Comparison of ENCODE assay signal across 10 cellular contexts in genomic region chr1:43360616-43361015, GRCh38. TPM values are rescaled to one million over a fixed set of nuclear protein-coding genes. Genes with fewer than 3 reads are reported as not detected.
A peak's percentile ranks its signal among the peaks of the same experiment; 100 is the strongest.
DNase-seq lines count a peak whose midpoint lies in the region; ATAC-seq, FAIRE-seq and TF ChIP-seq lines count a peak whose summit lies in the region.
"Had no signal": no experiment of that assay in that cellular context is flagged by ENCODE, and none has a peak within 500 bp of the region (broad histone marks: within the 10 kb centered on the region; RNA-seq: fewer than 3 reads in every experiment).

No MANE protein-coding gene starts in this region.

- H3K27me3 ChIP-seq in Loucy (ENCODE audit: insufficient read depth, low read length, poor library complexity, severe bottlenecking) (no peaks in the 10 kb centered on the region), K562 (ENCODE audit: control insufficient read depth in 2 of 2, insufficient read depth in 2 of 2, low read length in 2 of 2) (no peaks in the 10 kb centered on the region), neuron (ENCODE audit: insufficient read depth, low read length) (no peaks in the 10 kb centered on the region)

- peak overlapping the region; percentile 33; the same call in 2 of the 3 replicates for H3K27ac ChIP-seq in K562 (ENCODE audit: extremely low read depth, low read depth, low read length)

- peaks cover 23% of the 10 kb centered on the region for H4K20me1 ChIP-seq in Loucy (ENCODE audit: insufficient read depth, low read length, poor library complexity, severe bottlenecking)
- peaks cover 7% of the 10 kb centered on the region; the same call in 1 of the 2 replicates for H4K20me1 ChIP-seq in K562 (replicated peaks; ENCODE audit: control insufficient read depth, insufficient read depth, low read length)

- H3K9me3 ChIP-seq in Loucy (ENCODE audit: insufficient read depth, low read depth, low read length) (no peaks in the 10 kb centered on the region), K562 (replicated peaks; ENCODE audit: control insufficient read depth, insufficient read depth, low read depth, low read length) (no peaks in the 10 kb centered on the region), neuron (ENCODE audit: low read length) (no peaks in the 10 kb centered on the region)

- H3K9ac ChIP-seq in Loucy (ENCODE audit: low read depth, low read length, poor library complexity, severe bottlenecking) (peak overlapping the region; percentile 94), K562 (ENCODE audit: insufficient read depth in 1 of 2, low read depth in 2 of 2, low read length in 2 of 2) (peak overlapping the region; percentile 93 to 99)

- peak; percentile 48 for FAIRE-seq in K562 (lab: Jason Lieb, UNC)
- FAIRE-seq: colon had no signal

- H3F3A ChIP-seq in Loucy (ENCODE audit: low read depth), result peaks cover 3% of the 10 kb centered on the region; the same call in 1 of the 2 replicates

- no TSS peak for BruUV-seq in K562 (replicated peaks; lab: Mats Ljungman, UMichigan)

- no peak for TF ChIP-seq RAD21 in K562 (CRISPR knock-in tag; conservative IDR thresholded peaks at IDR 0.05 in 1 of 2, IDR thresholded peaks at IDR 0.05 in 1 of 2)

- H3K79me2 ChIP-seq in Loucy (ENCODE audit: insufficient read depth, low read length) (peaks cover 47% of the 10 kb centered on the region), K562 (ENCODE audit: control insufficient read depth, insufficient read depth, low read length) (peaks cover 38% of the 10 kb centered on the region)

- in situ Hi-C loops in K562 (cut with MboI), result no loop called here

- peaks cover 47% of the 10 kb centered on the region for H3K36me3 ChIP-seq in Loucy (ENCODE audit: insufficient read depth, low read length)
- peaks cover 63% of the 10 kb centered on the region for H3K36me3 ChIP-seq in K562 (ENCODE audit: control insufficient read depth, insufficient read depth, low read length)
- H3K36me3 ChIP-seq in neuron (ENCODE audit: insufficient read depth, low read length), result peaks cover 51% of the 10 kb centered on the region

- H3K4me2 ChIP-seq in Loucy (ENCODE audit: low read depth, low read length, poor library complexity, severe bottlenecking) (peak overlapping the region; percentile 91), K562 (ENCODE audit: insufficient read depth, low read length) (peak overlapping the region; percentile 95)

- TF ChIP-seq EP300 in K562 (IDR thresholded peaks at IDR 0.05; ENCODE audit: low read length), result no peak

- DNase-seq in GM12864 (ENCODE audit: low read depth) (no peak), K562 (ENCODE audit: extremely low read depth in 1 of 4, low spot score in 3 of 4) (peak in 1 of 4 experiments; percentile 51), ecto neural progenitor cell (ENCODE audit: low spot score) (no peak), AG08395 (ENCODE audit: low spot score) (no peak)
- DNase-seq: NCI-H1436, RPMI8226 had no signal

- H2AFZ ChIP-seq in Loucy (ENCODE audit: low read length) (no peak overlapping the region), K562 (ENCODE audit: low read depth, low read length) (no peak overlapping the region), neuron (ENCODE audit: low read depth, low read length) (no peak overlapping the region)

- POLR2A ChIA-PET in K562 (lab: Yijun Ruan, JAX), result interaction anchor here (0.6 to 2.9 kb wide), 6 partner anchors 8 to 672 kb away, joined by 3 to 17 read pairs (median 4); partner anchors contain the start of genes ELOVL1 and MED8

- ATAC-seq in K562 (no peak), GM19455 (IDR thresholded peaks at IDR 0.05; ENCODE audit: unreplicated experiment) (no peak)

- TF ChIP-seq CTCF in GM12864 (IDR thresholded peaks at IDR 0.05; ENCODE audit: low read depth, low read length, missing control alignments), result no peak
- TF ChIP-seq CTCF in Loucy (conservative IDR thresholded peaks at IDR 0.05; ENCODE audit: low read length), result no peak
- no peak for TF ChIP-seq CTCF in K562 (IDR thresholded peaks at IDR 0.05 in 2 of 3, conservative IDR thresholded peaks at IDR 0.05 in 1 of 3; ENCODE audit: insufficient read depth in 2 of 3, low read depth in 1 of 3, low read length in 3 of 3)

- no peak for TF ChIP-seq POLR2A in K562 (conservative IDR thresholded peaks at IDR 0.05)

- H3K9me2 ChIP-seq in Loucy (replicated peaks; ENCODE audit: low read depth, low read length), result no peaks in the 10 kb centered on the region

- CTCF ChIA-PET in K562 (lab: Yijun Ruan, JAX; ENCODE audit: low intra/inter-chr PET ratio), result no interaction called here

- intact Hi-C loops in K562 (cut with micrococcal nuclease), result no loop called here

- 30% methylated on average over 4 of the region's 4 CpGs for WGBS in K562 (ENCODE audit: insufficient coverage, low coverage, missing lambda C conversion rate)

- H3K4me3 ChIP-seq in GM12864 (ENCODE audit: low read depth, low read length), result peak overlapping the region; percentile 88
- peak overlapping the region; percentile 95 for H3K4me3 ChIP-seq in Loucy (ENCODE audit: low read length, poor library complexity, severe bottlenecking)
- H3K4me3 ChIP-seq in K562, result peak overlapping the region; percentile 83
- peak overlapping the region; percentile 93 for H3K4me3 ChIP-seq in neuron (ENCODE audit: low read length)

- peaks cover 15% of the 10 kb centered on the region for H3K9me1 ChIP-seq in K562 (ENCODE audit: control insufficient read depth, insufficient read depth, low read length)

- H3K4me1 ChIP-seq in Loucy (ENCODE audit: insufficient read depth, low read length, poor library complexity, severe bottlenecking), result peaks cover 31% of the 10 kb centered on the region
- H3K4me1 ChIP-seq in K562 (replicated peaks in 1 of 2; ENCODE audit: control insufficient read depth in 2 of 2, insufficient read depth in 2 of 2, low read length in 2 of 2), result peaks cover 28 to 39% of the 10 kb centered on the region in 2 experiments
- H3K4me1 ChIP-seq in neuron (ENCODE audit: insufficient read depth, low read length), result peaks cover 37% of the 10 kb centered on the region

RNA-seq across cellular contexts. Expression of gene CDC20, which starts 1.8 kb away (rescaled TPM):
- total RNA-seq in K562 (2011; cell fraction: chromatin; rRNA removed; ENCODE audit: low replicate concordance), result 81.3 and 180 TPM in 2 replicates
- total RNA-seq in K562 (2011; cell fraction: nucleolus; rRNA removed), result 147 and 157 TPM in 2 replicates
- total RNA-seq in K562 (2011; cell fraction: nucleoplasm; rRNA removed), result 103 and 116 TPM in 2 replicates
- total RNA-seq in K562 (2014; rRNA removed) (183 and 244 TPM in 2 replicates), K562 (2014; rRNA removed; fragmentation: Illumina TruSeq; extraction: Trizol) (94.5 and 106 TPM in 2 replicates), K562 (2015; rRNA removed; fragmentation: Illumina TruSeq; extraction: Trizol) (121 and 131 TPM in 2 replicates), K562 (2021) (212 and 224 TPM in 2 replicates)
- polyA plus RNA-seq in K562 (2011; rRNA removed) (92.8 and 173 TPM in 2 replicates), K562 (2014; fragmentation: Illumina TruSeq; extraction: Trizol) (178 and 197 TPM in 2 replicates), K562 (2014; fragmentation: Nextera tagmentation; extraction: Ambion mirVana) (10 to 100 TPM; 45.2 to 70.6 TPM), K562 (2014; rRNA removed) (141 and 146 TPM in 2 replicates)
- polyA plus RNA-seq in K562 (2011; cell fraction: cytosol; rRNA removed), result 185 and 280 TPM in 2 replicates
- polyA plus RNA-seq in K562 (2011; cell fraction: nucleus; rRNA removed), result 254 and 290 TPM in 2 replicates
- 207 and 277 TPM in 2 replicates for polyA plus RNA-seq in K562 (2012)
- 115 and 154 TPM in 2 replicates for polyA minus RNA-seq in K562 (2011; rRNA and poly(A)+ RNA removed)
- polyA minus RNA-seq in K562 (2011; cell fraction: cytosol; rRNA and poly(A)+ RNA removed), result 157 and 191 TPM in 2 replicates
- 40.5 and 60.9 TPM in 2 replicates for polyA minus RNA-seq in K562 (2011; cell fraction: nucleus; rRNA and poly(A)+ RNA removed)

RNA-seq across cellular contexts. Expression of gene ELOVL1, which starts 7.2 kb away (rescaled TPM):
- 99.9 and 173 TPM in 2 replicates for total RNA-seq in K562 (2011; cell fraction: chromatin; rRNA removed; ENCODE audit: low replicate concordance)
- total RNA-seq in K562 (2011; cell fraction: nucleolus; rRNA removed), result 189 and 197 TPM in 2 replicates
- 151 and 160 TPM in 2 replicates for total RNA-seq in K562 (2011; cell fraction: nucleoplasm; rRNA removed)
- total RNA-seq in K562 (2014; rRNA removed) (53.4 and 73.1 TPM in 2 replicates), K562 (2014; rRNA removed; fragmentation: Illumina TruSeq; extraction: Trizol) (48.1 and 51.0 TPM in 2 replicates), K562 (2015; rRNA removed; fragmentation: Illumina TruSeq; extraction: Trizol) (65.3 and 66.6 TPM in 2 replicates), K562 (2021) (66.8 and 73.2 TPM in 2 replicates)
- polyA plus RNA-seq in K562 (2011; rRNA removed) (157 and 159 TPM in 2 replicates), K562 (2014; fragmentation: Illumina TruSeq; extraction: Trizol) (108 and 120 TPM in 2 replicates), K562 (2014; fragmentation: Nextera tagmentation; extraction: Ambion mirVana) (100 to 1,000 TPM in 1 of 2 experiments, 10 to 100 TPM in 1; 70.3 to 147 TPM), K562 (2014; rRNA removed) (74.0 and 82.4 TPM in 2 replicates)
- 165 and 200 TPM in 2 replicates for polyA plus RNA-seq in K562 (2011; cell fraction: cytosol; rRNA removed)
- 181 and 189 TPM in 2 replicates for polyA plus RNA-seq in K562 (2011; cell fraction: nucleus; rRNA removed)
- 78.5 and 117 TPM in 2 replicates for polyA plus RNA-seq in K562 (2012)
- 50.4 and 62.9 TPM in 2 replicates for polyA minus RNA-seq in K562 (2011; rRNA and poly(A)+ RNA removed)
- polyA minus RNA-seq in K562 (2011; cell fraction: cytosol; rRNA and poly(A)+ RNA removed), result 24.4 and 41.4 TPM in 2 replicates
- polyA minus RNA-seq in K562 (2011; cell fraction: nucleus; rRNA and poly(A)+ RNA removed), result 19.5 and 32.4 TPM in 2 replicates

RNA-seq across cellular contexts. Expression of gene MPL, which starts 23.0 kb away (rescaled TPM):
- total RNA-seq in K562 (2011; cell fraction: chromatin; rRNA removed; ENCODE audit: low replicate concordance), result not detected in 2 replicates
- not detected in 2 replicates for total RNA-seq in K562 (2011; cell fraction: nucleolus; rRNA removed)
- total RNA-seq in K562 (2011; cell fraction: nucleoplasm; rRNA removed), result not detected in 2 replicates
- total RNA-seq in K562 (2014; rRNA removed), result not detected in 2 replicates
- not detected in 2 replicates for total RNA-seq in K562 (2014; rRNA removed; fragmentation: Illumina TruSeq; extraction: Trizol)
- total RNA-seq in K562 (2015; rRNA removed; fragmentation: Illumina TruSeq; extraction: Trizol), result not detected in 2 replicates
- total RNA-seq in K562 (2021), result not detected in 2 replicates
- polyA plus RNA-seq in K562 (2011; rRNA removed), result not detected in 2 replicates
- polyA plus RNA-seq in K562 (2011; cell fraction: cytosol; rRNA removed), result not detected in 2 replicates
- polyA plus RNA-seq in K562 (2011; cell fraction: nucleus; rRNA removed), result not detected in 2 replicates
- polyA plus RNA-seq in K562 (2012), result not detected in 2 replicates
- polyA plus RNA-seq in K562 (2014; fragmentation: Illumina TruSeq; extraction: Trizol), result not detected in 2 replicates
- polyA plus RNA-seq in K562 (2014; fragmentation: Nextera tagmentation; extraction: Ambion mirVana), result not detected
- polyA plus RNA-seq in K562 (2014; rRNA removed), result not detected in 2 replicates
- not detected in 2 replicates for polyA minus RNA-seq in K562 (2011; rRNA and poly(A)+ RNA removed)
- not detected in 2 replicates for polyA minus RNA-seq in K562 (2011; cell fraction: cytosol; rRNA and poly(A)+ RNA removed)
- not detected in 2 replicates for polyA minus RNA-seq in K562 (2011; cell fraction: nucleus; rRNA and poly(A)+ RNA removed)

RNA-seq across cellular contexts. Expression of gene MED8, which starts 29.0 kb away (rescaled TPM):
- 84.8 and 86.1 TPM in 2 replicates for total RNA-seq in K562 (2011; cell fraction: chromatin; rRNA removed; ENCODE audit: low replicate concordance)
- 36.7 and 38.5 TPM in 2 replicates for total RNA-seq in K562 (2011; cell fraction: nucleolus; rRNA removed)
- 68.3 and 88.3 TPM in 2 replicates for total RNA-seq in K562 (2011; cell fraction: nucleoplasm; rRNA removed)
- 51.5 and 51.7 TPM in 2 replicates for total RNA-seq in K562 (2014; rRNA removed)
- 52.7 and 56.4 TPM in 2 replicates for total RNA-seq in K562 (2014; rRNA removed; fragmentation: Illumina TruSeq; extraction: Trizol)
- 51.7 and 52.1 TPM in 2 replicates for total RNA-seq in K562 (2015; rRNA removed; fragmentation: Illumina TruSeq; extraction: Trizol)
- 57.7 and 60.7 TPM in 2 replicates for total RNA-seq in K562 (2021)
- 23.0 and 30.9 TPM in 2 replicates for polyA plus RNA-seq in K562 (2011; rRNA removed)
- polyA plus RNA-seq in K562 (2011; cell fraction: cytosol; rRNA removed), result 19.9 and 32.8 TPM in 2 replicates
- 44.6 and 77.2 TPM in 2 replicates for polyA plus RNA-seq in K562 (2011; cell fraction: nucleus; rRNA removed)
- polyA plus RNA-seq in K562 (2012), result 57.3 and 73.4 TPM in 2 replicates
- 55.3 and 60.3 TPM in 2 replicates for polyA plus RNA-seq in K562 (2014; fragmentation: Illumina TruSeq; extraction: Trizol)
- 100 to 1,000 TPM; 104 to 120 TPM for polyA plus RNA-seq in K562 (2014; fragmentation: Nextera tagmentation; extraction: Ambion mirVana)
- polyA plus RNA-seq in K562 (2014; rRNA removed), result 32.3 and 37.6 TPM in 2 replicates
- 25.5 and 32.5 TPM in 2 replicates for polyA minus RNA-seq in K562 (2011; rRNA and poly(A)+ RNA removed)
- 13.7 and 19.7 TPM in 2 replicates for polyA minus RNA-seq in K562 (2011; cell fraction: cytosol; rRNA and poly(A)+ RNA removed)
- polyA minus RNA-seq in K562 (2011; cell fraction: nucleus; rRNA and poly(A)+ RNA removed), result 20.7 and 50.4 TPM in 2 replicates

RNA-seq across cellular contexts. Expression of gene SZT2, which starts 29.1 kb away (rescaled TPM):
- 328 and 537 TPM in 2 replicates for total RNA-seq in K562 (2011; cell fraction: chromatin; rRNA removed; ENCODE audit: low replicate concordance)
- 162 and 172 TPM in 2 replicates for total RNA-seq in K562 (2011; cell fraction: nucleolus; rRNA removed)
- 193 and 226 TPM in 2 replicates for total RNA-seq in K562 (2011; cell fraction: nucleoplasm; rRNA removed)
- total RNA-seq in K562 (2014; rRNA removed) (9.2 and 11.5 TPM in 2 replicates), K562 (2014; rRNA removed; fragmentation: Illumina TruSeq; extraction: Trizol) (12.8 and 14.5 TPM in 2 replicates), K562 (2015; rRNA removed; fragmentation: Illumina TruSeq; extraction: Trizol) (14.4 and 15.8 TPM in 2 replicates), K562 (2021) (27.0 and 31.0 TPM in 2 replicates)
- polyA plus RNA-seq in K562 (2011; rRNA removed) (9.1 and 14.4 TPM in 2 replicates), K562 (2014; fragmentation: Illumina TruSeq; extraction: Trizol) (14.7 and 15.1 TPM in 2 replicates), K562 (2014; fragmentation: Nextera tagmentation; extraction: Ambion mirVana) (1 to 10 TPM in 1 of 2 experiments, under 1 TPM in 1; 0.88 to 1.3 TPM), K562 (2014; rRNA removed) (16.7 and 18.4 TPM in 2 replicates)
- 5.5 and 7.0 TPM in 2 replicates for polyA plus RNA-seq in K562 (2011; cell fraction: cytosol; rRNA removed)
- polyA plus RNA-seq in K562 (2011; cell fraction: nucleus; rRNA removed), result 89.3 and 112 TPM in 2 replicates
- 12.1 and 24.7 TPM in 2 replicates for polyA plus RNA-seq in K562 (2012)
- polyA minus RNA-seq in K562 (2011; rRNA and poly(A)+ RNA removed), result 54.3 and 67.1 TPM in 2 replicates
- polyA minus RNA-seq in K562 (2011; cell fraction: cytosol; rRNA and poly(A)+ RNA removed), result 8.7 and 15.7 TPM in 2 replicates
- polyA minus RNA-seq in K562 (2011; cell fraction: nucleus; rRNA and poly(A)+ RNA removed), result 52.0 and 88.4 TPM in 2 replicates
